Comparison of ENCODE assay signal across 8 cellular contexts in the genomic region with DNA sequence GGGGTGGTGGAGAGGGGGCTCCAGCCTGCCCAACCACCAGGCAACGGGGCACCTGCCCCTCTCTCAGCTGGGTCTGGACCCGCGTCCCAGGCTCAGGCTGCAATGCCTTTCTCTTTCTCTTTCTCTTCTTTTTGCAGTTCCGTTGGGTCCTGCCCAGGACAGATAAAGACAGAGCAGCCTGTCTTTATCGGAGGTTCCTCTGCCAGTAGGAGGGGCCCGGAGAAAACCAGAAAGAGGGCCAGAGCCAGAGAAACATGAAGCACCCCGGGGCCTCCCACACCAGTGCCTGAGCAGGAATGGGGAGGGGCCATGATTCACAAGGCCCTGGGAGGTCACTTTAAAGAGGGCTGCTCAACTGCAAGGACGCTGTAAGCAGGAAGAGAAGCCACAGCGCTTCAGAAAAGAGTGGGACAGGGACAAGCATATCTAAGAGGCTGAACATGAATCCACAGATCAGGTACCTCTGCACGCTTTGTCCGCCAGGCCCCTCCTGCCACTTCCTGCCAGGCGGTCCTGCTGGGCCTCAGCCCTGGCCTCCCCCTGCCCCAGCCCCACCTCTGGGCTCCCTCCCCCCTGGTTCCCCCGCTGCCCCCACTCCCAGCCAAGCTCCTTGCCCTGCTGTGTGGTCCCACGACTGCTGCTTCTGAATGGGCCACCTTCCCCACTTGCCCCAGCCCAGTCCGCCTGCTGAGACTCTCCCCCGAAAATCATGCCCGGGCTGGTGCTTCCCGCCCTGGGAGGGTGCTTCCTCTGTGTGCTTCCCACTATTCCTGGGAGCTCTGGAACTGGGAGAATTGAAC. TPM values are rescaled to one million over a fixed set of nuclear protein-coding genes. Genes with fewer than 3 reads are reported as not detected.
DNase-seq lines count a peak whose midpoint lies in the region; ATAC-seq and TF ChIP-seq lines count a peak whose summit lies in the region.

A gene (plus strand): TSS at position 335 of the 800 bp plus-strand sequence. CDS start 106 bp downstream, at position 441.

- no peaks in the 10 kb centered on the region for H3K36me3 ChIP-seq in mucosa of descending colon (ENCODE audit: low read depth)

- peaks cover 7% of the 10 kb centered on the region for H3K4me1 ChIP-seq in mucosa of descending colon (ENCODE audit: low read depth)

- peaks cover 21% of the 10 kb centered on the region for H3K4me1 Mint-ChIP-seq in endothelial cell (ENCODE audit: unreplicated experiment)

- no peak for TF ChIP-seq CTCF in endothelial cell (IDR thresholded peaks at IDR 0.05; ENCODE audit: unreplicated experiment)
- TF ChIP-seq CTCF in mucosa of descending colon (IDR thresholded peaks at IDR 0.05): no peak

- H3K36me3 Mint-ChIP-seq in endothelial cell (ENCODE audit: low read depth, unreplicated experiment): no peaks in the 10 kb centered on the region

- H3K9me3 Mint-ChIP-seq in endothelial cell (ENCODE audit: unreplicated experiment): no peaks in the 10 kb centered on the region

- peak within 1 kb of the TSS; percentile 65 for H3K4me3 Mint-ChIP-seq in endothelial cell (ENCODE audit: unreplicated experiment)

- no peak within 1 kb of the TSS for H3K4me3 ChIP-seq in mucosa of descending colon

- H3K27me3 Mint-ChIP-seq in endothelial cell (ENCODE audit: unreplicated experiment): peaks cover 7% of the 10 kb centered on the region

- DNase-seq in NOMO-1 treated with dmso at 0.1 percent for 144 hours (lab: John Stamatoyannopoulos, UW; ENCODE audit: unreplicated experiment) (peak; percentile 83), endothelial cell (ENCODE audit: low spot score) (peak; percentile 32), mucosa of descending colon (peak; percentile 77 to 87 (median 85)), NCI-H446 (lab: John Stamatoyannopoulos, UW) (no peak)
- peak; percentile 67 to 70 for DNase-seq in activated CD8-positive, alpha-beta memory T cell treated with anti-CD3 and anti-CD28 coated beads for 4 hours (ENCODE audit: low read depth in 2 of 2)
- DNase-seq in stimulated activated CD8-positive, alpha-beta memory T cell treated with anti-CD3 and anti-CD28 coated beads, Interleukin-4, amount 100 ng/mL, for 4 hours (ENCODE audit: low read depth in 2 of 2, low spot score in 1 of 2): peak; percentile 40 to 76

- no peaks in the 10 kb centered on the region for H3K9me3 ChIP-seq in mucosa of descending colon

- intact Hi-C loops in mucosa of descending colon (cut with DNase I, micrococcal nuclease): no loop called here

- H3K27ac Mint-ChIP-seq in endothelial cell (ENCODE audit: unreplicated experiment): peak within 1 kb of the TSS; percentile 76

- peak; percentile 90 for ATAC-seq in GM18498 (IDR thresholded peaks at IDR 0.05; ENCODE audit: unreplicated experiment)
- peak; percentile 81 for ATAC-seq in HG02852 (IDR thresholded peaks at IDR 0.05; ENCODE audit: unreplicated experiment)
- ATAC-seq in mucosa of descending colon: peak; percentile 96

RNA-seq across cellular contexts. Expression of the gene that starts here (rescaled TPM):
- total RNA-seq in endothelial cell (ENCODE audit: unreplicated experiment) (10.9 TPM), mucosa of descending colon (10 to 100 TPM; 23.1 to 30.6 (median 24.1) TPM)

Comparison
In these comparisons a context has a peak if more than half of its experiments do, and no peak if none do; other contexts are left out.
1. DNase-seq: peak in NOMO-1 treated with dmso at 0.1 percent for 144 hours (single experiment), activated CD8-positive, alpha-beta memory T cell treated with anti-CD3 and anti-CD28 coated beads for 4 hours (2 of 2), endothelial cell (single experiment), mucosa of descending colon (3 of 3) and stimulated activated CD8-positive, alpha-beta memory T cell treated with anti-CD3 and anti-CD28 coated beads, Interleukin-4, amount 100 ng/mL, for 4 hours (2 of 2); none in NCI-H446 (0 of 2).
2. Peak in every context shown above with its lines, with median percentiles within 50 percentile points of each other: ATAC-seq.